8 cellular contexts compared by ENCODE assay signal in genomic region chr9:99103909-99104458, GRCh38. TPM values are rescaled to one million over a fixed set of nuclear protein-coding genes. Genes with fewer than 3 reads are reported as not detected.
DNase-seq lines count a peak whose midpoint lies in the region; ATAC-seq and TF ChIP-seq lines count a peak whose summit lies in the region.

No MANE protein-coding gene starts in this region.

- DNase-seq in Right ventricle myocardium superior (peak; percentile 45), cardiac septum (ENCODE audit: low spot score) (no peak), astrocyte of the spinal cord (ENCODE audit: low read depth, low spot score) (no peak), iPS-NIHi7 (ENCODE audit: extremely low spot score) (peak; percentile 25), NCI-H1105 treated with DMSO at 0.1 percent for 48 hours (lab: John Stamatoyannopoulos, UW) (no peak)
- peak; percentile 26 for DNase-seq in stimulated activated naive CD8-positive, alpha-beta T cell treated with anti-CD3 and anti-CD28 coated beads, Interleukin-15, Interleukin-2, amounts not matched to agents 100 U/mL and 50 U/mL, for 24 hours

- in situ Hi-C loops in astrocyte of the spinal cord (cut with HindIII; ENCODE audit: low sequenced_read_pairs), result no loop called here

- intact Hi-C loops in Right ventricle myocardium superior (cut with DNase I), result no loop called here
- intact Hi-C loops in cardiac septum (cut with DNase I), result no loop called here

- peak overlapping the region; percentile 51 for H3K4me3 ChIP-seq in astrocyte of the spinal cord (ENCODE audit: low read depth, low read length)

- no peak for TF ChIP-seq CTCF in astrocyte of the spinal cord (IDR thresholded peaks at IDR 0.05; ENCODE audit: low read depth, low read length)

- ATAC-seq in Right ventricle myocardium superior (ENCODE audit: poor library complexity), result no peak
- ATAC-seq in stimulated activated naive CD8-positive, alpha-beta T cell treated with anti-CD3 and anti-CD28 coated beads, Interleukin-15, Interleukin-2, amounts not matched to agents 100 U/mL and 50 U/mL, for 24 hours, result no peak
- no peak for ATAC-seq in GM21825 (IDR thresholded peaks at IDR 0.05; ENCODE audit: unreplicated experiment)
- no peak for ATAC-seq in GM21360 (IDR thresholded peaks at IDR 0.05; ENCODE audit: unreplicated experiment)

RNA-seq across cellular contexts. Expression of gene TGFBR1, which starts 0.9 kb away (rescaled TPM):
- 11.9 TPM for total RNA-seq in Right ventricle myocardium superior
- 21.8 TPM for total RNA-seq in cardiac septum

Comparison
In these comparisons a context has a peak if more than half of its experiments do, and no peak if none do; other contexts are left out.
1. DNase-seq: peak in Right ventricle myocardium superior (single experiment), iPS-NIHi7 (single experiment) and stimulated activated naive CD8-positive, alpha-beta T cell treated with anti-CD3 and anti-CD28 coated beads, Interleukin-15, Interleukin-2, amounts not matched to agents 100 U/mL and 50 U/mL, for 24 hours (single experiment); none in cardiac septum (single experiment), astrocyte of the spinal cord (single experiment) and NCI-H1105 treated with DMSO at 0.1 percent for 48 hours (single experiment).